ENCODE assay signal across 1 cellular context in genomic region chr7:52863667-52864066, GRCh38.
TF ChIP-seq lines count a peak whose summit lies in the region.

No MANE protein-coding gene starts in this region.

TF ChIP-seq in GM23338, 12 proteins besides CTCF, POLR2A, EP300 and RAD21 (continued from another document):
- TF ChIP-seq, protein P1, sequence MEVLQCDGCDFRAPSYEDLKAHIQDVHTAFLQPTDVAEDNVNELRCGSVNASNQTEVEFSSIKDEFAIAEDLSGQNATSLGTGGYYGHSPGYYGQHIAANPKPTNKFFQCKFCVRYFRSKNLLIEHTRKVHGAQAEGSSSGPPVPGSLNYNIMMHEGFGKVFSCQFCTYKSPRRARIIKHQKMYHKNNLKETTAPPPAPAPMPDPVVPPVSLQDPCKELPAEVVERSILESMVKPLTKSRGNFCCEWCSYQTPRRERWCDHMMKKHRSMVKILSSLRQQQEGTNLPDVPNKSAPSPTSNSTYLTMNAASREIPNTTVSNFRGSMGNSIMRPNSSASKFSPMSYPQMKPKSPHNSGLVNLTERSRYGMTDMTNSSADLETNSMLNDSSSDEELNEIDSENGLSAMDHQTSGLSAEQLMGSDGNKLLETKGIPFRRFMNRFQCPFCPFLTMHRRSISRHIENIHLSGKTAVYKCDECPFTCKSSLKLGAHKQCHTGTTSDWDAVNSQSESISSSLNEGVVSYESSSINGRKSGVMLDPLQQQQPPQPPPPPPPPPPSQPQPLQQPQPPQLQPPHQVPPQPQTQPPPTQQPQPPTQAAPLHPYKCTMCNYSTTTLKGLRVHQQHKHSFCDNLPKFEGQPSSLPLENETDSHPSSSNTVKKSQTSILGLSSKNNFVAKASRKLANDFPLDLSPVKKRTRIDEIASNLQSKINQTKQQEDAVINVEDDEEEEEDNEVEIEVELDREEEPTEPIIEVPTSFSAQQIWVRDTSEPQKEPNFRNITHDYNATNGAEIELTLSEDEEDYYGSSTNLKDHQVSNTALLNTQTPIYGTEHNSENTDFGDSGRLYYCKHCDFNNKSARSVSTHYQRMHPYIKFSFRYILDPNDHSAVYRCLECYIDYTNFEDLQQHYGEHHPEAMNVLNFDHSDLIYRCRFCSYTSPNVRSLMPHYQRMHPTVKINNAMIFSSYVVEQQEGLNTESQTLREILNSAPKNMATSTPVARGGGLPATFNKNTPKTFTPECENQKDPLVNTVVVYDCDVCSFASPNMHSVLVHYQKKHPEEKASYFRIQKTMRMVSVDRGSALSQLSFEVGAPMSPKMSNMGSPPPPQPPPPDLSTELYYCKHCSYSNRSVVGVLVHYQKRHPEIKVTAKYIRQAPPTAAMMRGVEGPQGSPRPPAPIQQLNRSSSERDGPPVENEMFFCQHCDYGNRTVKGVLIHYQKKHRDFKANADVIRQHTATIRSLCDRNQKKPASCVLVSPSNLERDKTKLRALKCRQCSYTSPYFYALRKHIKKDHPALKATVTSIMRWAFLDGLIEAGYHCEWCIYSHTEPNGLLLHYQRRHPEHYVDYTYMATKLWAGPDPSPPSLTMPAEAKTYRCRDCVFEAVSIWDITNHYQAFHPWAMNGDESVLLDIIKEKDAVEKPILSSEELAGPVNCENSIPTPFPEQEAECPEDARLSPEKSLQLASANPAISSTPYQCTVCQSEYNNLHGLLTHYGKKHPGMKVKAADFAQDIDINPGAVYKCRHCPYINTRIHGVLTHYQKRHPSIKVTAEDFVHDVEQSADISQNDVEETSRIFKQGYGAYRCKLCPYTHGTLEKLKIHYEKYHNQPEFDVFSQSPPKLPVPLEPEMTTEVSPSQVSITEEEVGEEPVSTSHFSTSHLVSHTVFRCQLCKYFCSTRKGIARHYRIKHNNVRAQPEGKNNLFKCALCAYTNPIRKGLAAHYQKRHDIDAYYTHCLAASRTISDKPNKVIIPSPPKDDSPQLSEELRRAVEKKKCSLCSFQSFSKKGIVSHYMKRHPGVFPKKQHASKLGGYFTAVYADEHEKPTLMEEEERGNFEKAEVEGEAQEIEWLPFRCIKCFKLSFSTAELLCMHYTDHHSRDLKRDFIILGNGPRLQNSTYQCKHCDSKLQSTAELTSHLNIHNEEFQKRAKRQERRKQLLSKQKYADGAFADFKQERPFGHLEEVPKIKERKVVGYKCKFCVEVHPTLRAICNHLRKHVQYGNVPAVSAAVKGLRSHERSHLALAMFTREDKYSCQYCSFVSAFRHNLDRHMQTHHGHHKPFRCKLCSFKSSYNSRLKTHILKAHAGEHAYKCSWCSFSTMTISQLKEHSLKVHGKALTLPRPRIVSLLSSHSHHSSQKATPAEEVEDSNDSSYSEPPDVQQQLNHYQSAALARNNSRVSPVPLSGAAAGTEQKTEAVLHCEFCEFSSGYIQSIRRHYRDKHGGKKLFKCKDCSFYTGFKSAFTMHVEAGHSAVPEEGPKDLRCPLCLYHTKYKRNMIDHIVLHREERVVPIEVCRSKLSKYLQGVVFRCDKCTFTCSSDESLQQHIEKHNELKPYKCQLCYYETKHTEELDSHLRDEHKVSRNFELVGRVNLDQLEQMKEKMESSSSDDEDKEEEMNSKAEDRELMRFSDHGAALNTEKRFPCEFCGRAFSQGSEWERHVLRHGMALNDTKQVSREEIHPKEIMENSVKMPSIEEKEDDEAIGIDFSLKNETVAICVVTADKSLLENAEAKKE (CRISPR knock-in tag; IDR thresholded peaks at IDR 0.05), result no peak
- no peak for TF ChIP-seq STAT1 (IDR thresholded peaks at IDR 0.05; ENCODE audit: unreplicated experiment)
- no peak for TF ChIP-seq POLR2AphosphoS5 (IDR thresholded peaks at IDR 0.05; ENCODE audit: low read depth)
- TF ChIP-seq ZNF331 (CRISPR knock-in tag; IDR thresholded peaks at IDR 0.05; ENCODE audit: low read depth), result no peak
- TF ChIP-seq JUNB (IDR thresholded peaks at IDR 0.05; ENCODE audit: unreplicated experiment), result no peak
- TF ChIP-seq, protein P2, sequence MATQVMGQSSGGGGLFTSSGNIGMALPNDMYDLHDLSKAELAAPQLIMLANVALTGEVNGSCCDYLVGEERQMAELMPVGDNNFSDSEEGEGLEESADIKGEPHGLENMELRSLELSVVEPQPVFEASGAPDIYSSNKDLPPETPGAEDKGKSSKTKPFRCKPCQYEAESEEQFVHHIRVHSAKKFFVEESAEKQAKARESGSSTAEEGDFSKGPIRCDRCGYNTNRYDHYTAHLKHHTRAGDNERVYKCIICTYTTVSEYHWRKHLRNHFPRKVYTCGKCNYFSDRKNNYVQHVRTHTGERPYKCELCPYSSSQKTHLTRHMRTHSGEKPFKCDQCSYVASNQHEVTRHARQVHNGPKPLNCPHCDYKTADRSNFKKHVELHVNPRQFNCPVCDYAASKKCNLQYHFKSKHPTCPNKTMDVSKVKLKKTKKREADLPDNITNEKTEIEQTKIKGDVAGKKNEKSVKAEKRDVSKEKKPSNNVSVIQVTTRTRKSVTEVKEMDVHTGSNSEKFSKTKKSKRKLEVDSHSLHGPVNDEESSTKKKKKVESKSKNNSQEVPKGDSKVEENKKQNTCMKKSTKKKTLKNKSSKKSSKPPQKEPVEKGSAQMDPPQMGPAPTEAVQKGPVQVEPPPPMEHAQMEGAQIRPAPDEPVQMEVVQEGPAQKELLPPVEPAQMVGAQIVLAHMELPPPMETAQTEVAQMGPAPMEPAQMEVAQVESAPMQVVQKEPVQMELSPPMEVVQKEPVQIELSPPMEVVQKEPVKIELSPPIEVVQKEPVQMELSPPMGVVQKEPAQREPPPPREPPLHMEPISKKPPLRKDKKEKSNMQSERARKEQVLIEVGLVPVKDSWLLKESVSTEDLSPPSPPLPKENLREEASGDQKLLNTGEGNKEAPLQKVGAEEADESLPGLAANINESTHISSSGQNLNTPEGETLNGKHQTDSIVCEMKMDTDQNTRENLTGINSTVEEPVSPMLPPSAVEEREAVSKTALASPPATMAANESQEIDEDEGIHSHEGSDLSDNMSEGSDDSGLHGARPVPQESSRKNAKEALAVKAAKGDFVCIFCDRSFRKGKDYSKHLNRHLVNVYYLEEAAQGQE (IDR thresholded peaks at IDR 0.05; ENCODE audit: unreplicated experiment), result no peak
- TF ChIP-seq EZH2phosphoT487 (IDR thresholded peaks at IDR 0.05; ENCODE audit: unreplicated experiment), result no peak
- TF ChIP-seq EZH2 (IDR thresholded peaks at IDR 0.05; ENCODE audit: low read depth, unreplicated experiment), result no peak
